1 cellular context compared by ENCODE assay signal in the genomic region with DNA sequence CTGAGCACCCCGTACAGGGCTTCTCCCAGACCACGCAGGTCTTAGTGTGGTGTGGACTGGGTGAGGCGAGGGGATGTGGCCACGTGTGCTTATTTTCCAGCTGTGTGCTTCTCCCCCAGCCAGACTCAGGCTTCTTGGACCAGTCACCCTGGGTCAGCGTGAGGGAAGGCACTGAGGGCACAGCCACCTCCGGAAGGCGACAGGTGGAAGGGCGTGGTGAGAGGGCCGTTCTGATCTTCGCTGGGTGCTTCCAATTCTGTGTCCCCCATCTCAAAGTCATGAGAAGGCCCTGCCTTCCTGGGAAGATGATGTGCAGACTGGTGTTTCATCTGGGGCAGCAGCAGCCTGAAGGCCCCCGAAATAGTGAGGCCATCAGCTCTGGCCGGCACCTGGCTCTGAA.
TF ChIP-seq lines count a peak whose summit lies in the region.

No MANE protein-coding gene starts in this region.

TF ChIP-seq in IMR-90, 13 proteins besides CTCF, POLR2A, EP300 and RAD21:
- TF ChIP-seq ELK1 (IDR thresholded peaks at IDR 0.05; ENCODE audit: borderline replicate concordance, low read depth, low read length) (no peak), BHLHE40 (IDR thresholded peaks at IDR 0.05; ENCODE audit: low read depth, low read length) (no peak)
- TF ChIP-seq, protein P1, sequence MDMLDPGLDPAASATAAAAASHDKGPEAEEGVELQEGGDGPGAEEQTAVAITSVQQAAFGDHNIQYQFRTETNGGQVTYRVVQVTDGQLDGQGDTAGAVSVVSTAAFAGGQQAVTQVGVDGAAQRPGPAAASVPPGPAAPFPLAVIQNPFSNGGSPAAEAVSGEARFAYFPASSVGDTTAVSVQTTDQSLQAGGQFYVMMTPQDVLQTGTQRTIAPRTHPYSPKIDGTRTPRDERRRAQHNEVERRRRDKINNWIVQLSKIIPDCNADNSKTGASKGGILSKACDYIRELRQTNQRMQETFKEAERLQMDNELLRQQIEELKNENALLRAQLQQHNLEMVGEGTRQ (IDR thresholded peaks at IDR 0.05; ENCODE audit: low read depth, low read length), result no peak
